ENCODE assay signal across 21 cellular contexts in genomic region chr20:53084408-53084997, GRCh38.
A peak's percentile ranks its signal among the peaks of the same experiment; 100 is the strongest.
DNase-seq lines count a peak whose midpoint lies in the region; ATAC-seq, FAIRE-seq and TF ChIP-seq lines count a peak whose summit lies in the region.
"Had no signal": no experiment of that assay in that cellular context is flagged by ENCODE, and none has a peak within 500 bp of the region (broad histone marks: within the 10 kb centered on the region; RNA-seq: fewer than 3 reads in every experiment).

No MANE protein-coding gene starts in this region.

- CTCF ChIA-PET in HepG2 (lab: Yijun Ruan, JAX; ENCODE audit: low intra/inter-chr PET ratio, low total read pairs) = no interaction called here

- H3K36me3 ChIP-seq in HepG2 (replicated peaks in 1 of 2; ENCODE audit: control insufficient read depth in 1 of 2, insufficient read depth in 2 of 2, low read length in 2 of 2) (no peaks in the 10 kb centered on the region), right lobe of liver (no peaks in the 10 kb centered on the region), H7 (replicated peaks; ENCODE audit: control insufficient read depth, insufficient read depth, low read length) (no peaks in the 10 kb centered on the region)
- H3K36me3 ChIP-seq: BLaER1 treated with 17β-estradiol and CSF1 and Interleukin-3, amounts not matched to agents 10 nM and 100 nM had no signal

- H3K27ac ChIP-seq in HepG2 (ENCODE audit: extremely low read length, insufficient read depth, low read length) = no peak overlapping the region
- no peak overlapping the region for H3K27ac ChIP-seq in right lobe of liver
- H3K27ac ChIP-seq: 22Rv1; A549; BLaER1 treated with 17β-estradiol and CSF1 and Interleukin-3, amounts not matched to agents 10 nM and 100 nM; C4-2B had no signal

- no peak overlapping the region for H3K4me3 ChIP-seq in HepG2 (replicated peaks in 1 of 3; ENCODE audit: insufficient read depth in 1 of 3, low read depth in 2 of 3, low read length in 3 of 3)
- H3K4me3 ChIP-seq in right lobe of liver = no peak overlapping the region
- no peak overlapping the region for H3K4me3 ChIP-seq in H7 (ENCODE audit: insufficient read depth, low read depth, low read length)
- H3K4me3 ChIP-seq: A549; BLaER1 treated with 17β-estradiol and CSF1 and Interleukin-3, amounts not matched to agents 10 nM and 100 nM had no signal

- no peaks in the 10 kb centered on the region for H4K20me1 ChIP-seq in HepG2 (ENCODE audit: insufficient read depth, low read length)
- H4K20me1 ChIP-seq: BLaER1 treated with 17β-estradiol and CSF1 and Interleukin-3, amounts not matched to agents 10 nM and 100 nM had no signal

- FAIRE-seq in HepG2 (lab: Jason Lieb, UNC) = no peak
- FAIRE-seq: A549, D721Med, G401.6, GM12891, GM19239 had no signal

- DNase-seq in activated T-cell treated with anti-CD3 and anti-CD28 coated beads, Interleukin-2, amount 50 U/mL, for 72 hours = no peak
- DNase-seq in activated T-cell treated with anti-CD3 and anti-CD28 coated beads, Interleukin-2, amount 50 U/mL, for 1 hour = no peak
- DNase-seq in HepG2 (ENCODE audit: low spot score) = no peak
- no peak for DNase-seq in right lobe of liver
- no peak for DNase-seq in H7
- DNase-seq: AML-193; Caco-2; Calu3; CD4-positive, alpha-beta T cell; CD8-positive, alpha-beta T cell; DMS79 treated with DMSO at 0.1 percent for 48 hours; GF-D8 had no signal

- H3K4me1 ChIP-seq in HepG2 (ENCODE audit: insufficient read depth, low read length) = peaks cover 61% of the 10 kb centered on the region
- peaks cover 0 to 55% (median 13%) of the 10 kb centered on the region in 4 donors for H3K4me1 ChIP-seq in right lobe of liver
- H3K4me1 ChIP-seq: A549, Caco-2 had no signal

- no peak overlapping the region for H3K9ac ChIP-seq in HepG2 (ENCODE audit: insufficient read depth, low read depth, low read length)
- H3K9ac ChIP-seq: BLaER1 treated with 17β-estradiol and CSF1 and Interleukin-3, amounts not matched to agents 10 nM and 100 nM had no signal

- no peak for TF ChIP-seq EP300 in HepG2 (IDR thresholded peaks at IDR 0.05; ENCODE audit: low read depth in 2 of 2, low read length in 2 of 2)
- TF ChIP-seq EP300 in HepG2 (CRISPR knock-in tag; IDR thresholded peaks at IDR 0.05; ENCODE audit: borderline replicate concordance) = no peak

- H3K4me1 Mint-ChIP-seq in activated T-cell treated with anti-CD3 and anti-CD28 coated beads, Interleukin-2, amount 50 U/mL, for 72 hours (ENCODE audit: low read depth) = peaks cover 59% of the 10 kb centered on the region

- H3K79me2 ChIP-seq in HepG2 (ENCODE audit: insufficient read depth, low read length) = no peaks in the 10 kb centered on the region

- POLR2A ChIA-PET in HepG2 (lab: Yijun Ruan, JAX) = no interaction called here

- BruUV-seq in HepG2 (replicated peaks; lab: Mats Ljungman, UMichigan) = no TSS peak

- H3K36me3 Mint-ChIP-seq in activated T-cell treated with anti-CD3 and anti-CD28 coated beads, Interleukin-2, amount 50 U/mL, for 72 hours (ENCODE audit: insufficient read depth in 2 of 2) = peaks cover 0 to 3% of the 10 kb centered on the region in 2 donors
- H3K36me3 Mint-ChIP-seq: CD8-positive, alpha-beta T cell had no signal

- TF ChIP-seq RAD21 in HepG2 (CRISPR knock-in tag; IDR thresholded peaks at IDR 0.05) = no peak

- peak overlapping the region; percentile 85 for H3K27ac Mint-ChIP-seq in activated T-cell treated with anti-CD3 and anti-CD28 coated beads, Interleukin-2, amount 50 U/mL, for 72 hours
- H3K27ac Mint-ChIP-seq: B cell; CD4-positive, alpha-beta T cell; CD8-positive, alpha-beta T cell had no signal

- peaks cover 3% of the 10 kb centered on the region for H3K27me3 Mint-ChIP-seq in activated T-cell treated with anti-CD3 and anti-CD28 coated beads, Interleukin-2, amount 50 U/mL, for 72 hours (ENCODE audit: low read depth)
- H3K27me3 Mint-ChIP-seq: B cell; CD4-positive, alpha-beta T cell had no signal

- TF ChIP-seq CTCF in HepG2 (CRISPR knock-in tag; IDR thresholded peaks at IDR 0.05) = no peak
- no peak for TF ChIP-seq CTCF in right lobe of liver (IDR thresholded peaks at IDR 0.05)

- H3K27me3 ChIP-seq in HepG2 (ENCODE audit: control insufficient read depth in 1 of 2, insufficient read depth in 2 of 2, low read length in 2 of 2) (no peaks in the 10 kb centered on the region), right lobe of liver (no peaks in the 10 kb centered on the region), H7 (ENCODE audit: control insufficient read depth, insufficient read depth, low read length) (no peaks in the 10 kb centered on the region)
- H3K27me3 ChIP-seq: BLaER1 treated with 17β-estradiol and CSF1 and Interleukin-3, amounts not matched to agents 10 nM and 100 nM had no signal

- no peak overlapping the region for H3K4me2 ChIP-seq in HepG2 (ENCODE audit: low read depth, low read length)
- H3K4me2 ChIP-seq: A549; BLaER1 treated with 17β-estradiol and CSF1 and Interleukin-3, amounts not matched to agents 10 nM and 100 nM had no signal

- in situ Hi-C loops in HepG2 (cut with HindIII; ENCODE audit: extremely low pct_ligation_motif_present, low pct_unique_long_range_greater_than_20kb) = loop anchor here (25.0 kb wide), 1 partner anchor 1128 kb away; the partner anchor contains the start of gene PFDN4

- no peaks in the 10 kb centered on the region for H3K9me3 Mint-ChIP-seq in activated T-cell treated with anti-CD3 and anti-CD28 coated beads, Interleukin-2, amount 50 U/mL, for 72 hours
- H3K9me3 Mint-ChIP-seq: CD4-positive, alpha-beta T cell; CD8-positive, alpha-beta T cell had no signal

- H2AFZ ChIP-seq in HepG2 (ENCODE audit: low read length) = no peak overlapping the region

- ATAC-seq in activated T-cell treated with anti-CD3 and anti-CD28 coated beads, Interleukin-2, amount 50 U/mL, for 72 hours (replicated peaks in 1 of 2) = no peak
- ATAC-seq in HepG2 (no peak), right lobe of liver (no peak)
- ATAC-seq: A549; CD8-positive, alpha-beta T cell had no signal

- H3K9me3 ChIP-seq in HepG2 (ENCODE audit: low read length) = no peaks in the 10 kb centered on the region
- no peaks in the 10 kb centered on the region for H3K9me3 ChIP-seq in right lobe of liver
- H3K9me3 ChIP-seq: A549; BLaER1 treated with 17β-estradiol and CSF1 and Interleukin-3, amounts not matched to agents 10 nM and 100 nM; Caco-2 had no signal

- intact Hi-C loops in HepG2 (cut with micrococcal nuclease; ENCODE audit: unreplicated experiment) (no loop called here), right lobe of liver (cut with DNase I) (no loop called here)

- TF ChIP-seq POLR2A in HepG2 (IDR thresholded peaks at IDR 0.05; ENCODE audit: insufficient read depth in 1 of 2, low read depth in 2 of 2, low read length in 2 of 2) (no peak), right lobe of liver (IDR thresholded peaks at IDR 0.05) (no peak)

- H3K4me3 Mint-ChIP-seq in activated T-cell treated with anti-CD3 and anti-CD28 coated beads, Interleukin-2, amount 50 U/mL, for 72 hours = no peak overlapping the region
- H3K4me3 Mint-ChIP-seq: B cell; CD4-positive, alpha-beta T cell; CD8-positive, alpha-beta T cell had no signal

TF ChIP-seq in HepG2, 621 proteins besides CTCF, POLR2A, EP300 and RAD21:
- TF ChIP-seq HNRNPK (IDR thresholded peaks at IDR 0.05; ENCODE audit: low read depth, low read length, poor library complexity, severe bottlenecking) (peak; percentile 97), ZNF629 (CRISPR knock-in tag; conservative IDR thresholded peaks at IDR 0.05) (peak; percentile 67; the same call in 1 of the 2 replicates), HOXA9 (CRISPR knock-in tag; IDR thresholded peaks at IDR 0.05; ENCODE audit: borderline replicate concordance) (no peak), POGZ (CRISPR knock-in tag; IDR thresholded peaks at IDR 0.05) (no peak), RFX1 (IDR thresholded peaks at IDR 0.05) (no peak), PCBP2 (optimal IDR thresholded peaks at IDR 0.05; ENCODE audit: low read depth, low read length, poor library complexity, severe bottlenecking) (peak; percentile 57), ZNF207 (IDR thresholded peaks at IDR 0.05; ENCODE audit: borderline replicate concordance) (no peak), HOXA3 (CRISPR knock-in tag; IDR thresholded peaks at IDR 0.05) (no peak), NFIB (CRISPR knock-in tag; IDR thresholded peaks at IDR 0.05; ENCODE audit: borderline replicate concordance) (no peak), CC2D1A (CRISPR knock-in tag; IDR thresholded peaks at IDR 0.05) (no peak), ZNF17 (CRISPR knock-in tag; IDR thresholded peaks at IDR 0.05) (no peak), PCBP1 (IDR thresholded peaks at IDR 0.05; ENCODE audit: borderline replicate concordance, low read depth, low read length) (0 out of 2 replicates have a peak, but pooled peaks have one; percentile 64)
